In the genomic region with DNA sequence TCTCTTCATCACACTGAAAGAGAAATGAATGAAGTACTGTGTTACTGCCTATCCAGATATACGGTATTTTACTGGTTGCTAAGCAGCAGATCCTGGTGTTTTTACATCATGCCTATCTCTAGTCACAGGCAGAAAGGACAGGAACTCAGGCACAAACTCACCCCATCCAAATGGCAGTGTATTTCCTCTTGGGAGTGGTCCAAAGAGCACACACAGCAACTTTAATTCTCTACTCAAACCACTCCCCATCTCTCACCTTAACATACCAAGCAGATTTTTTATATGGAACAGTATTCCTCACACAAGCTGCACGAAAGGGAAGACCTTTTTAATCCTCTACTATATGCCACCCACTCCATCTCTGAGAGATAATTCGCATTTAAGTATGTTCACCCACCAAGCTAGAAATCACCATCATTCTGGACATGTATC, we compare ENCODE assay signal across 1 cellular context.
TF ChIP-seq lines count a peak whose summit lies in the region.

No MANE protein-coding gene starts in this region.

TF ChIP-seq in WTC11, 78 proteins besides CTCF, POLR2A, EP300 and RAD21 (continued from another document):
- TF ChIP-seq, protein P1, sequence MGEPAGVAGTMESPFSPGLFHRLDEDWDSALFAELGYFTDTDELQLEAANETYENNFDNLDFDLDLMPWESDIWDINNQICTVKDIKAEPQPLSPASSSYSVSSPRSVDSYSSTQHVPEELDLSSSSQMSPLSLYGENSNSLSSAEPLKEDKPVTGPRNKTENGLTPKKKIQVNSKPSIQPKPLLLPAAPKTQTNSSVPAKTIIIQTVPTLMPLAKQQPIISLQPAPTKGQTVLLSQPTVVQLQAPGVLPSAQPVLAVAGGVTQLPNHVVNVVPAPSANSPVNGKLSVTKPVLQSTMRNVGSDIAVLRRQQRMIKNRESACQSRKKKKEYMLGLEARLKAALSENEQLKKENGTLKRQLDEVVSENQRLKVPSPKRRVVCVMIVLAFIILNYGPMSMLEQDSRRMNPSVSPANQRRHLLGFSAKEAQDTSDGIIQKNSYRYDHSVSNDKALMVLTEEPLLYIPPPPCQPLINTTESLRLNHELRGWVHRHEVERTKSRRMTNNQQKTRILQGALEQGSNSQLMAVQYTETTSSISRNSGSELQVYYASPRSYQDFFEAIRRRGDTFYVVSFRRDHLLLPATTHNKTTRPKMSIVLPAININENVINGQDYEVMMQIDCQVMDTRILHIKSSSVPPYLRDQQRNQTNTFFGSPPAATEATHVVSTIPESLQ (CRISPR knock-in tag; IDR thresholded peaks at IDR 0.05): no peak
- TF ChIP-seq TCF7 (CRISPR knock-in tag; IDR thresholded peaks at IDR 0.05; ENCODE audit: low read depth): no peak
- TF ChIP-seq ZNF138 (CRISPR knock-in tag; conservative IDR thresholded peaks at IDR 0.05): no peak
- no peak for TF ChIP-seq CBFB (CRISPR knock-in tag; IDR thresholded peaks at IDR 0.05; ENCODE audit: low read depth)
- TF ChIP-seq TEAD4 (CRISPR knock-in tag; IDR thresholded peaks at IDR 0.05): no peak
- no peak for TF ChIP-seq ESRRA (CRISPR knock-in tag; IDR thresholded peaks at IDR 0.05; ENCODE audit: borderline replicate concordance)
- TF ChIP-seq JAZF1 (CRISPR knock-in tag; IDR thresholded peaks at IDR 0.05): no peak
- TF ChIP-seq GABPB1 (CRISPR knock-in tag; IDR thresholded peaks at IDR 0.05): no peak
- TF ChIP-seq ARID4B (CRISPR knock-in tag; IDR thresholded peaks at IDR 0.05; ENCODE audit: borderline replicate concordance): no peak
- TF ChIP-seq ZNF512 (CRISPR knock-in tag; IDR thresholded peaks at IDR 0.05; ENCODE audit: borderline replicate concordance): no peak
- no peak for TF ChIP-seq PRRX2 (CRISPR knock-in tag; IDR thresholded peaks at IDR 0.05)
- no peak for TF ChIP-seq ZNF416 (CRISPR knock-in tag; IDR thresholded peaks at IDR 0.05)
- TF ChIP-seq HMGA2 (CRISPR knock-in tag; IDR thresholded peaks at IDR 0.05): no peak
